ENCODE assay signal across 9 cellular contexts in the genomic region with DNA sequence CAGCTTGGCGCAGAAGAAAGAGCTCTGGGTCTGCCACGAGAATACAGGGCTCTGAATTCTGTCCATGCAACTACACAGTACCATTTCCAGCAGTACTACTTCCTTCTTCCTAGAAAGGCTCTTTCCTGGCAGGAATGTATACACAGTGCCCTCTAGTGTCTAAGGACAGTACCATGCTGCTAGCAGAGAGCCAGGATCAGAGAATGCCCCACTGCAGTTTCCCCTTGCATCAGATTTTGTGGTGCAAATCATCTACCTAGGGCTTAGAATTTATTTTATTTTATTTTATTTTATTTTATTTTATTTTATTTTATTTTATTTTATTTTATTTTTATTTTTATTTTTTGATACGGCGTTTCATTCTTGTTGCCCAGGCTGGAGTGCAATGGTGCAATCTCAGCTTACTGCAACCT. TPM values are rescaled to one million over a fixed set of nuclear protein-coding genes. Genes with fewer than 3 reads are reported as not detected.
DNase-seq lines count a peak whose midpoint lies in the region; ATAC-seq and TF ChIP-seq lines count a peak whose summit lies in the region.
"Had no signal": no experiment of that assay in that cellular context is flagged by ENCODE, and none has a peak within 500 bp of the region (broad histone marks: within the 10 kb centered on the region; RNA-seq: fewer than 3 reads in every experiment).

No MANE protein-coding gene starts in this region.

- no peak overlapping the region for H3K23ac ChIP-seq in H9 (ENCODE audit: insufficient read length, low read depth, low read length)

- H4K20me1 ChIP-seq in H9 (ENCODE audit: control insufficient read depth, insufficient read depth, insufficient read length) (no peaks in the 10 kb centered on the region), OCI-LY3 (ENCODE audit: insufficient read depth, low read length) (no peaks in the 10 kb centered on the region)

- H3K9me3 Mint-ChIP-seq in H9, result peaks cover 0 to 3% of the 10 kb centered on the region in 2 experiments; a peak in 2 of 5 replicates

- H2BK12ac ChIP-seq in H9 (ENCODE audit: insufficient read length, low read depth, low read length), result no peak overlapping the region

- no CpG with 5 or more reads among the region's 4 CpGs for WGBS in H9 (ENCODE audit: extremely low coverage, insufficient read length, low lambda C conversion rate)
- WGBS in psoas muscle, 3 donors, result 68 to 81% (median 75%) methylated on average over 4 of the region's 4 CpGs

- peak in 3 of 4 donors; percentile 68 to 83 (median 70) for ATAC-seq in psoas muscle
- ATAC-seq in GM18858 (IDR thresholded peaks at IDR 0.05; ENCODE audit: unreplicated experiment), result no peak
- no peak for ATAC-seq in GM21737 (IDR thresholded peaks at IDR 0.05; ENCODE audit: unreplicated experiment)

- TF ChIP-seq CTCF in H9 (conservative IDR thresholded peaks at IDR 0.05), result peak; percentile 87
- TF ChIP-seq CTCF in OCI-LY3 (IDR thresholded peaks at IDR 0.05; ENCODE audit: low read depth, low read length), result peak; percentile 69
- TF ChIP-seq CTCF in dorsolateral prefrontal cortex (IDR thresholded peaks at IDR 0.05 in 54 of 56, conservative IDR thresholded peaks at IDR 0.05 in 2 of 56; ENCODE audit: low read depth in 1 of 56, partially characterized antibody in 56 of 56), result peak in 53 of 56 donors; percentile 16 to 60 (median 40)
- TF ChIP-seq CTCF in psoas muscle (IDR thresholded peaks at IDR 0.05), result peak; percentile 52

- H3K9ac ChIP-seq in H9 (ENCODE audit: extremely low read depth, insufficient read length, low read length) (no peak overlapping the region), OCI-LY3 (ENCODE audit: low read length) (no peak overlapping the region)

- intact Hi-C loops in dorsolateral prefrontal cortex (cut with DNase I) (no loop called here), psoas muscle (cut with DNase I) (loop anchor here (2.0 to 5.0 kb wide), 2 partner anchors 84 to 85 kb away; no protein-coding TSS in a partner anchor)

- no peak overlapping the region for H2BK15ac ChIP-seq in H9 (ENCODE audit: low read depth, low read length)

- H3K27ac Mint-ChIP-seq in H9, result no peak overlapping the region
- H3K27ac Mint-ChIP-seq: memory B cell had no signal

- no peak overlapping the region for H2BK120ac ChIP-seq in H9 (ENCODE audit: low read depth, low read length, poor library complexity, severe bottlenecking)

- H4K8ac ChIP-seq in H9 (replicated peaks; ENCODE audit: insufficient read length, low read depth, low read length), result no peak overlapping the region

- H3T11ph ChIP-seq in H9 (ENCODE audit: low read length), result no peak overlapping the region

- H3K4me2 ChIP-seq in H9 (ENCODE audit: insufficient read depth, insufficient read length, low read length) (no peak overlapping the region), OCI-LY3 (ENCODE audit: low read length) (0 out of 2 replicates have a peak overlapping the region, but pooled peaks have one; percentile 28)

- H3K23me2 ChIP-seq in H9 (ENCODE audit: insufficient read length, low read depth, low read length, poor library complexity, severe bottlenecking), result no peaks in the 10 kb centered on the region

- H2AFZ ChIP-seq in H9 (ENCODE audit: low read length) (no peak overlapping the region), OCI-LY3 (ENCODE audit: low read depth, low read length) (peak overlapping the region; percentile 95)

- H3K4me3 ChIP-seq in OCI-LY3 (ENCODE audit: low read length), result no peak overlapping the region
- no peak overlapping the region for H3K4me3 ChIP-seq in dorsolateral prefrontal cortex
- no peak overlapping the region for H3K4me3 ChIP-seq in psoas muscle

- DNase-seq in COLO829 (ENCODE audit: low spot score), result peak; percentile 72
- DNase-seq in H9, result no peak
- DNase-seq in dorsolateral prefrontal cortex, result no peak
- no peak for DNase-seq in psoas muscle
- no peak for DNase-seq in stimulated activated CD8-positive, alpha-beta memory T cell treated with anti-CD3 and anti-CD28 coated beads, Interleukin-4, amount 100 ng/mL, for 48 hours

- H3K36me3 ChIP-seq in OCI-LY3 (replicated peaks; ENCODE audit: low read depth, low read length), result no peaks in the 10 kb centered on the region
- no peaks in the 10 kb centered on the region for H3K36me3 ChIP-seq in psoas muscle (ENCODE audit: insufficient read depth in 1 of 2, low read depth in 1 of 2)

- H3K56ac ChIP-seq in H9 (ENCODE audit: insufficient read length, low read depth, low read length), result no peak overlapping the region

- H3K18ac ChIP-seq in H9 (ENCODE audit: insufficient read length, low read depth, low read length), result no peak overlapping the region

- no peak overlapping the region for H2AK5ac ChIP-seq in H9 (ENCODE audit: insufficient read length, low read length)

- H3K9me3 ChIP-seq in H9 (ENCODE audit: control insufficient read depth, low read depth, low read length), result no peaks in the 10 kb centered on the region
- no peaks in the 10 kb centered on the region for H3K9me3 ChIP-seq in OCI-LY3 (ENCODE audit: insufficient read depth, low read length)
- no peaks in the 10 kb centered on the region for H3K9me3 ChIP-seq in psoas muscle

- H3K27ac ChIP-seq in H9 (ENCODE audit: insufficient read length, low read depth, low read length), result no peak overlapping the region
- H3K27ac ChIP-seq in OCI-LY3 (ENCODE audit: low read length), result no peak overlapping the region
- no peak overlapping the region for H3K27ac ChIP-seq in dorsolateral prefrontal cortex
- H3K27ac ChIP-seq in psoas muscle, result no peak overlapping the region

- peaks cover 0 to 4% (median 0%) of the 10 kb centered on the region in 3 experiments; a peak in 1 of 7 replicates for H3K36me3 Mint-ChIP-seq in H9 (ENCODE audit: insufficient read depth in 1 of 3, low read depth in 3 of 3)
- H3K36me3 Mint-ChIP-seq: memory B cell had no signal

- H3K27me3 Mint-ChIP-seq in H9 (ENCODE audit: low read depth), result peaks cover 81% of the 10 kb centered on the region

- H2BK20ac ChIP-seq in H9 (ENCODE audit: low read depth, low read length, poor library complexity, severe bottlenecking), result no peak overlapping the region

- H2BK5ac ChIP-seq in H9 (ENCODE audit: insufficient read length, low read length), result no peak overlapping the region

- H3K4ac ChIP-seq in H9 (ENCODE audit: low read depth, low read length), result no peak overlapping the region

- no peak overlapping the region for H4K5ac ChIP-seq in H9 (ENCODE audit: insufficient read length, low read depth, low read length)

- H3K79me2 ChIP-seq in H9 (ENCODE audit: insufficient read depth, low read length), result no peaks in the 10 kb centered on the region
- H3K79me2 ChIP-seq in OCI-LY3 (ENCODE audit: low read length), result no peaks in the 10 kb centered on the region

- peaks cover 8 to 15% of the 10 kb centered on the region in 2 experiments for H3K4me1 Mint-ChIP-seq in H9
- H3K4me1 Mint-ChIP-seq: memory B cell had no signal

- H3K79me1 ChIP-seq in H9 (ENCODE audit: insufficient read depth, low read depth, low read length, poor library complexity, severe bottlenecking), result no peaks in the 10 kb centered on the region

- H3K27me3 ChIP-seq in H9 (ENCODE audit: insufficient read depth, low read length) (peaks cover 2% of the 10 kb centered on the region; the same call in 1 of the 2 replicates), OCI-LY3 (ENCODE audit: low read depth, low read length) (no peaks in the 10 kb centered on the region), dorsolateral prefrontal cortex (peaks cover 0 to 37% (median 8%) of the 10 kb centered on the region in 45 donors), psoas muscle (ENCODE audit: insufficient read depth in 3 of 3, low read length in 2 of 3) (no peaks in the 10 kb centered on the region)

- no peak overlapping the region for H4K91ac ChIP-seq in H9 (ENCODE audit: insufficient read length, low read depth, low read length)

- H3K14ac ChIP-seq in H9 (ENCODE audit: insufficient read depth, low read length), result no peak overlapping the region

- no peak overlapping the region for H3K4me3 Mint-ChIP-seq in H9
- H3K4me3 Mint-ChIP-seq: memory B cell had no signal

- H3K4me1 ChIP-seq in H9 (ENCODE audit: insufficient read depth, low read length) (peaks cover 6% of the 10 kb centered on the region; the same call in 1 of the 2 replicates), OCI-LY3 (ENCODE audit: low read length) (no peaks in the 10 kb centered on the region), psoas muscle (no peaks in the 10 kb centered on the region)

RNA-seq across cellular contexts. Expression of gene PAX7, which starts 50.8 kb away (rescaled TPM):
- total RNA-seq in H9 (2021) (0.09 and 0.15 TPM in 2 replicates), dorsolateral prefrontal cortex (1 to 10 TPM in 119 of 120 experiments, under 1 TPM in 1; 0.39 to 4.2 (median 2.4) TPM), psoas muscle (10 to 100 TPM in 1 of 4 donors, 1 to 10 TPM in 3; 2.6 to 11.7 (median 5.4) TPM)
- polyA plus RNA-seq in psoas muscle, result 1 to 10 TPM; 1.7 to 3.3 (median 2.7) TPM

Comparison
In these comparisons a context has a peak if more than half of its experiments do, and no peak if none do; other contexts are left out.
1. ATAC-seq: peak in psoas muscle (3 of 4); none in GM18858 (single experiment) and GM21737 (single experiment).
2. intact Hi-C loops: an anchor here in psoas muscle (2.0 to 5.0 kb wide); none called in dorsolateral prefrontal cortex.
3. Peak in every context shown above with its lines, with median percentiles within 50 percentile points of each other: CTCF ChIP-seq.